21 cellular contexts compared by ENCODE assay signal in genomic region chr13:46022476-46022875, GRCh38.
"Had no signal": no experiment of that assay in that cellular context is flagged by ENCODE, and none has a peak within 500 bp of the region (broad histone marks: within the 10 kb centered on the region; RNA-seq: fewer than 3 reads in every experiment).

No MANE protein-coding gene starts in this region.

- H3K9me3 ChIP-seq: heart left ventricle, thoracic aorta, transverse colon had no signal

- DNase-seq: cortex of kidney; dorsolateral prefrontal cortex; effector CD8-positive, alpha-beta T cell; foreskin melanocyte; heart left ventricle; hypothalamus; kidney glomerular epithelial cell; mammary epithelial cell; naive thymus-derived CD4-positive, alpha-beta T cell; nephron progenitor cell; posterior cingulate gyrus; stimulated activated CD4-positive, alpha-beta T cell treated with anti-CD3 and anti-CD28 coated beads, Interleukin-2, amount 100 ng/mL, for 24 hours; stimulated activated CD4-positive, alpha-beta T cell treated with anti-CD3 and anti-CD28 coated beads, Interleukin-4, amount 100 ng/mL, for 4 hours; stimulated activated naive B cell treated with anti-CD40 and anti-IgM and Interleukin-4, amounts not matched to agents 10 μg/mL and 1 μg/mL and 100 μg/mL, for 72 hours; stimulated activated naive CD8-positive, alpha-beta T cell treated with anti-CD3 and anti-CD28 coated beads, Interleukin-15, amount 100 ng/mL, for 72 hours; substantia nigra; transverse colon had no signal

- H3K4me1 ChIP-seq: transverse colon had no signal

- H3K27me3 ChIP-seq: dorsolateral prefrontal cortex, heart left ventricle, transverse colon had no signal

- H3K9me3 Mint-ChIP-seq: naive thymus-derived CD4-positive, alpha-beta T cell; nephron progenitor cell; stimulated activated naive B cell treated with anti-CD40 and anti-IgM and Interleukin-4, amounts not matched to agents 10 μg/mL and 1 μg/mL and 100 μg/mL, for 72 hours; stimulated activated naive CD8-positive, alpha-beta T cell treated with anti-CD3 and anti-CD28 coated beads, Interleukin-15, amount 100 ng/mL, for 72 hours had no signal

- H3K4me3 Mint-ChIP-seq: naive thymus-derived CD4-positive, alpha-beta T cell; nephron progenitor cell; stimulated activated naive B cell treated with anti-CD40 and anti-IgM and Interleukin-4, amounts not matched to agents 10 μg/mL and 1 μg/mL and 100 μg/mL, for 72 hours; stimulated activated naive CD8-positive, alpha-beta T cell treated with anti-CD3 and anti-CD28 coated beads, Interleukin-15, amount 100 ng/mL, for 72 hours had no signal

- H3K4me3 ChIP-seq: dorsolateral prefrontal cortex, heart left ventricle, skin epidermis, thoracic aorta, transverse colon had no signal

- H3K27ac Mint-ChIP-seq: naive thymus-derived CD4-positive, alpha-beta T cell; nephron progenitor cell; stimulated activated naive B cell treated with anti-CD40 and anti-IgM and Interleukin-4, amounts not matched to agents 10 μg/mL and 1 μg/mL and 100 μg/mL, for 72 hours; stimulated activated naive CD8-positive, alpha-beta T cell treated with anti-CD3 and anti-CD28 coated beads, Interleukin-15, amount 100 ng/mL, for 72 hours had no signal

- ATAC-seq: heart left ventricle; left lobe of liver; naive thymus-derived CD4-positive, alpha-beta T cell; sciatic nerve; stimulated activated naive B cell treated with anti-CD40 and anti-IgM and Interleukin-4, amounts not matched to agents 10 μg/mL and 1 μg/mL and 100 μg/mL, for 72 hours; stimulated activated naive CD8-positive, alpha-beta T cell treated with anti-CD3 and anti-CD28 coated beads, Interleukin-15, amount 100 ng/mL, for 72 hours had no signal

- H3K4me1 Mint-ChIP-seq: nephron progenitor cell; stimulated activated naive CD8-positive, alpha-beta T cell treated with anti-CD3 and anti-CD28 coated beads, Interleukin-15, amount 100 ng/mL, for 72 hours had no signal

- H3K27me3 Mint-ChIP-seq: naive thymus-derived CD4-positive, alpha-beta T cell; stimulated activated naive B cell treated with anti-CD40 and anti-IgM and Interleukin-4, amounts not matched to agents 10 μg/mL and 1 μg/mL and 100 μg/mL, for 72 hours; stimulated activated naive CD8-positive, alpha-beta T cell treated with anti-CD3 and anti-CD28 coated beads, Interleukin-15, amount 100 ng/mL, for 72 hours had no signal

- H3K27ac ChIP-seq: dorsolateral prefrontal cortex, heart left ventricle, skin epidermis, thoracic aorta, transverse colon had no signal
